ENCODE assay signal across 9 cellular contexts in the genomic region with DNA sequence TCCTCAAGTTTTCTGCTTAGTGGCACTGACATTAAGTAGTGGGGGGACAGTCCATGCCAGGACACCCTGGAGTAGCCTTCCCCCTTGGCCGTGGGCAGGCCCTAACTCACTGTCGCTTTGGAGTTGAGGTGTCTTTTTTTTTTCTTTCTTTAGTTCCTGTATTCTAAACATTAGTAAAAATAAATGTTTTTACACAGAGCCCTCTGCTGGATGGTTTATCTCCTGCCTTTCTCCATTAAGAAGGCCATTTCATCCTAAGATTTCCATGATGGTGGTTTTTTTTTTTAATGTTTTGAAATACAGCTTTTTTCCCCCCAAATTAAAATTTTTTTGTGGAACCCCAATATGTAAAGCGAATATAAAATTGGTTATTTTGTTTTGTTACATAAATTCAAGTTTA. TPM values are rescaled to one million over a fixed set of nuclear protein-coding genes. Genes with fewer than 3 reads are reported as not detected.
DNase-seq lines count a peak whose midpoint lies in the region; ATAC-seq, FAIRE-seq and TF ChIP-seq lines count a peak whose summit lies in the region.
"Had no signal": no experiment of that assay in that cellular context is flagged by ENCODE, and none has a peak within 500 bp of the region (broad histone marks: within the 10 kb centered on the region; RNA-seq: fewer than 3 reads in every experiment).

No MANE protein-coding gene starts in this region.

- H3K27ac Mint-ChIP-seq in astrocyte (ENCODE audit: unreplicated experiment), result no peak overlapping the region
- H3K27ac Mint-ChIP-seq in naive thymus-derived CD4-positive, alpha-beta T cell, result peak overlapping the region in 7 of 9 donors; percentile 18 to 82 (median 71)

- POLR2A ChIA-PET in naive thymus-derived CD4-positive, alpha-beta T cell (lab: Charles Lee), result interaction anchor here (0.7 to 2.6 kb wide), 4 partner anchors 18 to 252 kb away, joined by 4 to 13 read pairs (median 6); a partner anchor contains a TSS

- no peak overlapping the region for H3K4me3 ChIP-seq in KMS-11 (IDR thresholded peaks at IDR 0.05; ENCODE audit: insufficient read depth, low read depth, low read length)
- no peak overlapping the region for H3K4me3 ChIP-seq in astrocyte (ENCODE audit: insufficient read depth, low read depth, low read length)
- no peak overlapping the region for H3K4me3 ChIP-seq in naive thymus-derived CD4-positive, alpha-beta T cell (ENCODE audit: low read length)

- no peaks in the 10 kb centered on the region for H3K9me3 Mint-ChIP-seq in astrocyte (ENCODE audit: unreplicated experiment)
- peaks cover 0 to 2% (median 0%) of the 10 kb centered on the region in 11 donors for H3K9me3 Mint-ChIP-seq in naive thymus-derived CD4-positive, alpha-beta T cell

- peaks cover 21% of the 10 kb centered on the region for H3K27me3 Mint-ChIP-seq in astrocyte (ENCODE audit: low read depth, unreplicated experiment)
- peaks cover 0 to 13% (median 0%) of the 10 kb centered on the region in 5 donors for H3K27me3 Mint-ChIP-seq in naive thymus-derived CD4-positive, alpha-beta T cell

- H3K9me3 ChIP-seq in astrocyte (ENCODE audit: insufficient read depth, low read depth, low read length), result no peaks in the 10 kb centered on the region
- H3K9me3 ChIP-seq in naive thymus-derived CD4-positive, alpha-beta T cell (ENCODE audit: control insufficient read depth in 2 of 3, low read length in 3 of 3), result no peaks in the 10 kb centered on the region

- H3K4me2 ChIP-seq in KMS-11 (no peak overlapping the region), astrocyte (ENCODE audit: low read length) (no peak overlapping the region)

- FAIRE-seq in astrocyte (lab: Jason Lieb, UNC), result no peak

- H3K9ac ChIP-seq in KMS-11 (no peak overlapping the region), astrocyte (ENCODE audit: low read length) (no peak overlapping the region)

- H3K27me3 ChIP-seq in KMS-11 (ENCODE audit: insufficient read depth, low read depth), result no peaks in the 10 kb centered on the region
- peaks cover 16% of the 10 kb centered on the region for H3K27me3 ChIP-seq in astrocyte (ENCODE audit: insufficient read depth, low read length)
- no peaks in the 10 kb centered on the region for H3K27me3 ChIP-seq in naive thymus-derived CD4-positive, alpha-beta T cell (ENCODE audit: control insufficient read depth in 2 of 2, insufficient read depth in 2 of 2, low read length in 2 of 2)

- H3K4me1 Mint-ChIP-seq in astrocyte (ENCODE audit: low read depth, unreplicated experiment), result peaks cover 4% of the 10 kb centered on the region
- H3K4me1 Mint-ChIP-seq in naive thymus-derived CD4-positive, alpha-beta T cell, result peaks cover 9 to 25% (median 19%) of the 10 kb centered on the region in 7 donors

- TF ChIP-seq CTCF in KMS-11 (conservative IDR thresholded peaks at IDR 0.05; ENCODE audit: low read depth, low read length) (peak; percentile 32; the same call in 1 of the 2 replicates), astrocyte (IDR thresholded peaks at IDR 0.05; ENCODE audit: insufficient read depth, low read depth, low read length) (peak; percentile 40)

- H4K20me1 ChIP-seq in KMS-11 (ENCODE audit: insufficient read depth) (no peaks in the 10 kb centered on the region), astrocyte (ENCODE audit: insufficient read depth, low read length) (peaks cover 34% of the 10 kb centered on the region)

- H3K4me1 ChIP-seq in KMS-11 (ENCODE audit: low read depth, poor library complexity, severe bottlenecking) (peaks cover 9% of the 10 kb centered on the region), astrocyte (ENCODE audit: insufficient read depth, low read length) (peaks cover 17% of the 10 kb centered on the region)
- peaks cover 5 to 9% of the 10 kb centered on the region in 2 donors for H3K4me1 ChIP-seq in naive thymus-derived CD4-positive, alpha-beta T cell (ENCODE audit: control insufficient read depth in 2 of 2, insufficient read depth in 2 of 2, low read length in 2 of 2)

- H3K4me3 Mint-ChIP-seq in astrocyte (ENCODE audit: unreplicated experiment), result no peak overlapping the region
- H3K4me3 Mint-ChIP-seq in naive thymus-derived CD4-positive, alpha-beta T cell, result peak overlapping the region in 1 of 10 donors; percentile 45

- H3K27ac ChIP-seq in KMS-11, result no peak overlapping the region
- no peak overlapping the region for H3K27ac ChIP-seq in astrocyte (ENCODE audit: low read depth, low read length)
- peak overlapping the region; percentile 26 for H3K27ac ChIP-seq in naive thymus-derived CD4-positive, alpha-beta T cell (ENCODE audit: low read depth, low read length)
- H3K27ac ChIP-seq: epithelial cell of prostate had no signal

- no peak overlapping the region for H2AFZ ChIP-seq in KMS-11 (ENCODE audit: low read depth)
- H2AFZ ChIP-seq in astrocyte (ENCODE audit: low read depth, low read length), result no peak overlapping the region

- ATAC-seq in naive thymus-derived CD4-positive, alpha-beta T cell, result no peak
- no peak for ATAC-seq in GM19023 (IDR thresholded peaks at IDR 0.05; ENCODE audit: unreplicated experiment)

- intact Hi-C loops in naive thymus-derived CD4-positive, alpha-beta T cell (cut with micrococcal nuclease), result no loop called here

- DNase-seq in DMS114 treated with DMSO at 0.1 percent for 48 hours (lab: John Stamatoyannopoulos, UW; ENCODE audit: unreplicated experiment) (peak; percentile 31), astrocyte (ENCODE audit: low read depth) (no peak)
- no peak for DNase-seq in naive thymus-derived CD4-positive, alpha-beta T cell
- DNase-seq in activated T-cell treated with anti-CD3 and anti-CD28 coated beads, Interleukin-2, amount 50 U/mL, for 1 hour, result no peak
- DNase-seq in NK-92 treated with Interleukin-12 subunit alpha and Interleukin-12 subunit beta, amount 100 ng/mL, for 24 hours (lab: John Stamatoyannopoulos, UW), result no peak
- DNase-seq: NCI-H2081 had no signal

- peaks cover 10% of the 10 kb centered on the region for H3K36me3 Mint-ChIP-seq in astrocyte (ENCODE audit: low read depth, unreplicated experiment)
- peaks cover 8 to 20% (median 11%) of the 10 kb centered on the region in 5 donors for H3K36me3 Mint-ChIP-seq in naive thymus-derived CD4-positive, alpha-beta T cell

- CTCF ChIA-PET in naive thymus-derived CD4-positive, alpha-beta T cell (lab: Charles Lee), result interaction anchor here (1.5 kb wide), 1 partner anchor 23 kb away, joined by 6 read pairs; no protein-coding TSS in a partner anchor

- peaks cover 3% of the 10 kb centered on the region; the same call in 1 of the 2 replicates for H3K36me3 ChIP-seq in KMS-11 (ENCODE audit: insufficient read depth)
- H3K36me3 ChIP-seq in astrocyte (ENCODE audit: insufficient read depth, low read length), result peaks cover 39% of the 10 kb centered on the region
- peaks cover 9 to 48% (median 11%) of the 10 kb centered on the region in 3 experiments for H3K36me3 ChIP-seq in naive thymus-derived CD4-positive, alpha-beta T cell (ENCODE audit: control insufficient read depth in 2 of 3, insufficient read depth in 3 of 3, low read length in 3 of 3)

- H3K79me2 ChIP-seq in KMS-11 (ENCODE audit: insufficient read depth, low read depth) (no peaks in the 10 kb centered on the region), astrocyte (ENCODE audit: insufficient read depth, low read length) (no peaks in the 10 kb centered on the region)

RNA-seq across cellular contexts. Expression of a gene that starts 1.8 kb away (rescaled TPM):
- total RNA-seq in astrocyte, result 0.20 and 0.29 TPM in 2 replicates
- 1 to 10 TPM in 4 of 5 experiments, under 1 TPM in 1; 0.39 to 2.0 (median 1.6) TPM for total RNA-seq in naive thymus-derived CD4-positive, alpha-beta T cell
- polyA plus RNA-seq in naive thymus-derived CD4-positive, alpha-beta T cell, result under 1 TPM; 0.45 to 0.75 TPM

RNA-seq across cellular contexts. Expression of a gene that starts 19.1 kb away (rescaled TPM):
- total RNA-seq in astrocyte, result 58.5 and 66.4 TPM in 2 replicates
- 10 to 100 TPM; 45.3 to 99.3 (median 88.1) TPM for total RNA-seq in naive thymus-derived CD4-positive, alpha-beta T cell
- 10 to 100 TPM; 52.4 to 70.6 TPM for polyA plus RNA-seq in naive thymus-derived CD4-positive, alpha-beta T cell

RNA-seq across cellular contexts. Expression of a gene that starts 29.7 kb away (rescaled TPM):
- total RNA-seq in astrocyte, result 1.9 and 2.6 TPM in 2 replicates
- 10 to 100 TPM; 20.2 to 90.6 (median 34.1) TPM for total RNA-seq in naive thymus-derived CD4-positive, alpha-beta T cell
- 10 to 100 TPM; 12.3 to 21.3 TPM for polyA plus RNA-seq in naive thymus-derived CD4-positive, alpha-beta T cell

RNA-seq across cellular contexts. Expression of a gene that starts 33.7 kb away (rescaled TPM):
- total RNA-seq in astrocyte, result 61.2 and 76.3 TPM in 2 replicates
- 10 to 100 TPM; 28.9 to 66.8 (median 44.7) TPM for total RNA-seq in naive thymus-derived CD4-positive, alpha-beta T cell
- polyA plus RNA-seq in naive thymus-derived CD4-positive, alpha-beta T cell, result 10 to 100 TPM; 39.3 to 55.8 TPM

RNA-seq across cellular contexts. Expression of a gene that starts 38.1 kb away (rescaled TPM):
- total RNA-seq in astrocyte, result 23.0 and 26.7 TPM in 2 replicates
- total RNA-seq in naive thymus-derived CD4-positive, alpha-beta T cell, result 1 to 10 TPM in 2 of 5 experiments, under 1 TPM in 3; 0.58 to 1.8 (median 0.89) TPM
- polyA plus RNA-seq in naive thymus-derived CD4-positive, alpha-beta T cell, result not detected
